ENCODE assay signal across 22 cellular contexts in the genomic region with DNA sequence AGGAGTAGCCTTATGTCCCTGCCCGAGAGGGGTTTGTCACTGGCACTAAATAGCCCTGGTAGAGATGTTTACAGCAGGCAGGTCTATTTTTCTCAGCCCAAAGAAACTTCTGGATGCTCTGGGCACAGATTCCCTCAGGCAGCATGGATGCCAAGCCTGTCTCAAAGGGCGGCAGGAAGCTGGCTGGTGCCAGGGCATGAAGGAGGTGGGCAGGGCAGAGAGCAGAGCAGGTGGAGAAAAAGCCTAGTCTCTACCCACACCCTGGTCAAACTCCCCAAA. TPM values are rescaled to one million over a fixed set of nuclear protein-coding genes. Genes with fewer than 3 reads are reported as not detected.
DNase-seq lines count a peak whose midpoint lies in the region; ATAC-seq and TF ChIP-seq lines count a peak whose summit lies in the region.
"Had no signal": no experiment of that assay in that cellular context is flagged by ENCODE, and none has a peak within 500 bp of the region (broad histone marks: within the 10 kb centered on the region; RNA-seq: fewer than 3 reads in every experiment).

No MANE protein-coding gene starts in this region.

- H2BK12ac ChIP-seq in mesenchymal stem cell (ENCODE audit: low read length in 2 of 2), result no peak overlapping the region

- no peaks in the 10 kb centered on the region for H3K9me3 Mint-ChIP-seq in brain
- H3K9me3 Mint-ChIP-seq: activated B cell treated with CpG ODN at 0.5 μM for 24 hours; activated naive CD4-positive, alpha-beta T cell treated with anti-CD3 and anti-CD28 coated beads, Interleukin-2, amount 50 U/mL, for 72 hours; CD4-positive, alpha-beta memory T cell; effector memory CD8-positive, alpha-beta T cell; T-helper 2 cell treated with Interferon-gamma antibody and Interleukin-4, amounts not matched to agents 5 μg/mL and 100 μg/mL, for 36 hours had no signal

- H3K4me1 Mint-ChIP-seq in brain, result peaks cover 16% of the 10 kb centered on the region

- H3K27ac Mint-ChIP-seq in brain, result peak overlapping the region in 4 of 5 experiments; percentile 39 to 90 (median 82)
- H3K27ac Mint-ChIP-seq: activated B cell treated with CpG ODN at 0.5 μM for 24 hours; activated CD8-positive, alpha-beta T cell treated with anti-CD3 and anti-CD28 coated beads, Interleukin-2, amount 10 ng/mL, durations not matched to agents 7 days and 5 days; T-helper 2 cell treated with Interferon-gamma antibody and Interleukin-4, amounts not matched to agents 5 μg/mL and 100 μg/mL, for 36 hours had no signal

- peaks cover 29% of the 10 kb centered on the region for H3K36me3 Mint-ChIP-seq in brain

- no peak for DNase-seq in cardiac muscle cell (ENCODE audit: low read depth in 1 of 2, low spot score in 1 of 2)
- DNase-seq in heart right ventricle, result no peak
- DNase-seq in mesenchymal stem cell, result no peak
- DNase-seq in effector CD8-positive, alpha-beta T cell (lab: John Stamatoyannopoulos, UW), result no peak
- DNase-seq: activated B cell treated with CpG ODN at 0.5 μM for 24 hours; activated CD8-positive, alpha-beta T cell treated with anti-CD3 and anti-CD28 coated beads, Interleukin-2, amount 10 ng/mL, durations not matched to agents 7 days and 5 days; CD4-positive, alpha-beta memory T cell; effector memory CD8-positive, alpha-beta T cell; Kasumi-1; naive thymus-derived CD8-positive, alpha-beta T cell; NCI-H1105 treated with DMSO at 0.1 percent for 48 hours; NCI-H526 treated with DMSO at 0.1 percent for 48 hours; PC-3 had no signal

- peak overlapping the region; percentile 26 for H2AK5ac ChIP-seq in mesenchymal stem cell (ENCODE audit: low read length, severe bottlenecking)

- peak overlapping the region; percentile 34 for H3K27ac ChIP-seq in cardiac muscle cell
- peak overlapping the region in 5 of 10 donors; percentile 9 to 34 (median 22) for H3K27ac ChIP-seq in heart right ventricle
- H3K27ac ChIP-seq in mesenchymal stem cell (ENCODE audit: low read length, poor library complexity, severe bottlenecking), result no peak overlapping the region
- H3K27ac ChIP-seq in temporal lobe (ENCODE audit: low read depth, low read length), result peak overlapping the region; percentile 65
- H3K27ac ChIP-seq: SJCRH30, suprapubic skin had no signal

- no peak overlapping the region for H4K8ac ChIP-seq in mesenchymal stem cell (ENCODE audit: low read length)

- H3K4me3 Mint-ChIP-seq in brain, result peak overlapping the region in 1 of 5 experiments; percentile 18
- H3K4me3 Mint-ChIP-seq: activated B cell treated with CpG ODN at 0.5 μM for 24 hours; activated CD8-positive, alpha-beta T cell treated with anti-CD3 and anti-CD28 coated beads, Interleukin-2, amount 10 ng/mL, durations not matched to agents 7 days and 5 days; CD4-positive, alpha-beta memory T cell; effector memory CD8-positive, alpha-beta T cell; naive thymus-derived CD8-positive, alpha-beta T cell; T-helper 2 cell treated with Interferon-gamma antibody and Interleukin-4, amounts not matched to agents 5 μg/mL and 100 μg/mL, for 36 hours had no signal

- intact Hi-C loops in heart right ventricle (cut with DNase I), result loop anchor here in 1 of 10 donors (5.0 kb wide), 1 partner anchor 55 kb away; no protein-coding TSS in a partner anchor

- H2BK5ac ChIP-seq in mesenchymal stem cell (ENCODE audit: low read depth, low read length, poor library complexity, severe bottlenecking), result no peak overlapping the region

- WGBS in heart right ventricle, 2 donors, result 56 to 58% methylated on average over 2 of the region's 2 CpGs
- WGBS in mesenchymal stem cell, result 98% methylated on average over 2 of the region's 2 CpGs

- no peak overlapping the region for H3K23ac ChIP-seq in mesenchymal stem cell (ENCODE audit: low read length in 2 of 2)

- H3K9me3 ChIP-seq in cardiac muscle cell (ENCODE audit: low read depth), result no peaks in the 10 kb centered on the region
- H3K9me3 ChIP-seq in heart right ventricle, result no peaks in the 10 kb centered on the region
- no peaks in the 10 kb centered on the region for H3K9me3 ChIP-seq in mesenchymal stem cell (ENCODE audit: control insufficient read depth, low read length)
- H3K9me3 ChIP-seq: heart left ventricle, SJCRH30, suprapubic skin had no signal

- no peak overlapping the region for H3K14ac ChIP-seq in mesenchymal stem cell (ENCODE audit: low read length in 2 of 2)

- H3K79me1 ChIP-seq in mesenchymal stem cell (replicated peaks; ENCODE audit: low read length, poor library complexity, severe bottlenecking), result peaks cover 6% of the 10 kb centered on the region

- H3K36me3 ChIP-seq in cardiac muscle cell (peaks cover 26% of the 10 kb centered on the region), heart right ventricle (peaks cover 3 to 45% (median 33%) of the 10 kb centered on the region in 9 donors), mesenchymal stem cell (ENCODE audit: control insufficient read depth in 1 of 2, insufficient read depth in 2 of 2, low read depth in 1 of 2, low read length in 2 of 2) (peaks cover 38 to 50% of the 10 kb centered on the region in 2 experiments)

- H4K91ac ChIP-seq in mesenchymal stem cell (ENCODE audit: low read length), result no peak overlapping the region

- no peak overlapping the region for H3K4me2 ChIP-seq in mesenchymal stem cell (ENCODE audit: low read length, poor library complexity, severe bottlenecking)

- H3K27me3 ChIP-seq in cardiac muscle cell (no peaks in the 10 kb centered on the region), heart right ventricle (no peaks in the 10 kb centered on the region), mesenchymal stem cell (ENCODE audit: control insufficient read depth in 1 of 2, insufficient read depth in 1 of 2, low read length in 2 of 2) (no peaks in the 10 kb centered on the region)
- H3K27me3 ChIP-seq: heart left ventricle, SJCRH30, suprapubic skin had no signal

- no peak overlapping the region for H3K4me3 ChIP-seq in cardiac muscle cell
- H3K4me3 ChIP-seq in heart right ventricle, result no peak overlapping the region
- no peak overlapping the region for H3K4me3 ChIP-seq in mesenchymal stem cell (ENCODE audit: insufficient read depth in 1 of 2, low read depth in 1 of 2, low read length in 2 of 2)
- H3K4me3 ChIP-seq: heart left ventricle, SJCRH30, suprapubic skin had no signal

- peaks cover 4% of the 10 kb centered on the region for H3K27me3 Mint-ChIP-seq in brain

- H2BK15ac ChIP-seq in mesenchymal stem cell (ENCODE audit: low read depth, poor library complexity, severe bottlenecking), result no peak overlapping the region

- H3K9ac ChIP-seq in mesenchymal stem cell (ENCODE audit: low read length), result no peak overlapping the region

- H3K4ac ChIP-seq in mesenchymal stem cell (ENCODE audit: low read depth in 1 of 2, low read length in 2 of 2), result no peak overlapping the region

- ATAC-seq in heart right ventricle, result no peak
- no peak for ATAC-seq in HG02588 (IDR thresholded peaks at IDR 0.05; ENCODE audit: unreplicated experiment)
- ATAC-seq in HG03039 (IDR thresholded peaks at IDR 0.05; ENCODE audit: unreplicated experiment), result no peak
- ATAC-seq: effector memory CD8-positive, alpha-beta T cell; heart left ventricle; PC-3 had no signal

- TF ChIP-seq CTCF in cardiac muscle cell (IDR thresholded peaks at IDR 0.05; ENCODE audit: low read depth, low read length), result no peak
- TF ChIP-seq CTCF in heart right ventricle (IDR thresholded peaks at IDR 0.05), result no peak
- no peak for TF ChIP-seq CTCF in brain (conservative IDR thresholded peaks at IDR 0.05)

- no peak overlapping the region for H2AFZ ChIP-seq in mesenchymal stem cell (ENCODE audit: low read depth, low read length)

- H2BK120ac ChIP-seq in mesenchymal stem cell (ENCODE audit: low read depth, low read length), result no peak overlapping the region

- no peak overlapping the region for H3K18ac ChIP-seq in mesenchymal stem cell (ENCODE audit: low read depth in 1 of 2, low read length in 2 of 2)

- no peaks in the 10 kb centered on the region for H3K4me1 ChIP-seq in cardiac muscle cell (ENCODE audit: low read depth)
- H3K4me1 ChIP-seq in heart right ventricle, result peaks cover 2 to 28% (median 14%) of the 10 kb centered on the region in 9 donors
- H3K4me1 ChIP-seq in mesenchymal stem cell (ENCODE audit: control insufficient read depth, insufficient read depth, low read depth, low read length), result peaks cover 17% of the 10 kb centered on the region
- H3K4me1 ChIP-seq: SJCRH30 had no signal

RNA-seq across cellular contexts. Expression of a gene that starts 4.1 kb away (rescaled TPM):
- total RNA-seq in cardiac muscle cell (14.3 and 17.3 TPM in 2 replicates), heart right ventricle (10 to 100 TPM; 10.9 to 35.4 (median 13.6) TPM), temporal lobe (3.7 TPM)
- polyA plus RNA-seq in cardiac muscle cell (21.0 and 25.0 TPM in 2 replicates), heart right ventricle (10 to 100 TPM; 29.6 to 45.0 TPM), brain (ENCODE audit: insufficient read depth, low read depth, low replicate concordance) (20.4 TPM)
- polyA plus RNA-seq in mesenchymal stem cell (2013, experiment 1 of 2), result 21.8 TPM
- polyA plus RNA-seq in mesenchymal stem cell (2013, experiment 2 of 2), result 22.6 TPM
- total RNA-seq: activated B cell treated with CpG ODN at 0.5 μM for 24 hours; naive thymus-derived CD8-positive, alpha-beta T cell had no signal

RNA-seq across cellular contexts. Expression of a gene that starts 13.2 kb away (rescaled TPM):
- total RNA-seq in cardiac muscle cell, result 3.6 and 4.1 TPM in 2 replicates
- polyA plus RNA-seq in cardiac muscle cell, result 1.2 and 3.5 TPM in 2 replicates
- total RNA-seq in heart right ventricle, result 1 to 10 TPM in 8 of 10 donors, under 1 TPM in 2; 0.87 to 4.3 (median 1.6) TPM
- polyA plus RNA-seq in heart right ventricle, result 1 to 10 TPM; 3.1 to 3.8 TPM
- polyA plus RNA-seq in brain (ENCODE audit: insufficient read depth, low read depth, low replicate concordance), result 6.5 TPM
- polyA plus RNA-seq in mesenchymal stem cell (2013, experiment 1 of 2), result 0.06 TPM
- 0.04 TPM for polyA plus RNA-seq in mesenchymal stem cell (2013, experiment 2 of 2)
- total RNA-seq in temporal lobe, result 4.9 TPM
- total RNA-seq: PC-3 had no signal
- polyA plus RNA-seq: CD4-positive, alpha-beta memory T cell; naive thymus-derived CD8-positive, alpha-beta T cell had no signal

RNA-seq across cellular contexts. Expression of a gene that starts 34.3 kb away (rescaled TPM):
- total RNA-seq in cardiac muscle cell (233 and 266 TPM in 2 replicates), heart right ventricle (100 to 1,000 TPM; 131 to 153 (median 139) TPM), temporal lobe (122 TPM)
- polyA plus RNA-seq in cardiac muscle cell (328 and 349 TPM in 2 replicates), heart right ventricle (100 to 1,000 TPM; 105 to 115 TPM), brain (ENCODE audit: insufficient read depth, low read depth, low replicate concordance) (173 TPM)
- 174 TPM for polyA plus RNA-seq in mesenchymal stem cell (2013, experiment 1 of 2)
- 172 TPM for polyA plus RNA-seq in mesenchymal stem cell (2013, experiment 2 of 2)

RNA-seq across cellular contexts. Expression of a gene that starts 34.6 kb away (rescaled TPM):
- total RNA-seq in cardiac muscle cell (88.6 and 102 TPM in 2 replicates), heart right ventricle (10 to 100 TPM in 9 of 10 donors, 1 to 10 TPM in 1; 7.0 to 18.0 (median 12.2) TPM), temporal lobe (16.2 TPM)
- polyA plus RNA-seq in cardiac muscle cell (80.4 and 83.7 TPM in 2 replicates), heart right ventricle (10 to 100 TPM; 17.3 to 25.8 TPM), brain (ENCODE audit: insufficient read depth, low read depth, low replicate concordance) (20.4 TPM)
- polyA plus RNA-seq in mesenchymal stem cell (2013, experiment 1 of 2), result 22.5 TPM
- 22.7 TPM for polyA plus RNA-seq in mesenchymal stem cell (2013, experiment 2 of 2)
